ENCODE assay signal across 9 cellular contexts in genomic region chr12:84912191-84913142, GRCh38. TPM values are rescaled to one million over a fixed set of nuclear protein-coding genes. Genes with fewer than 3 reads are reported as not detected.
DNase-seq lines count a peak whose midpoint lies in the region; ATAC-seq, FAIRE-seq and TF ChIP-seq lines count a peak whose summit lies in the region.
"Had no signal": no experiment of that assay in that cellular context is flagged by ENCODE, and none has a peak within 500 bp of the region (broad histone marks: within the 10 kb centered on the region; RNA-seq: fewer than 3 reads in every experiment).

SLC6A15 (minus strand) TSS chr12:84912799; CDS start chr12:84892120, 20,679 bp downstream.

- intact Hi-C loops in pancreas (cut with DNase I) = no loop called here

- FAIRE-seq in pancreas (lab: Jason Lieb, UNC) = no peak
- FAIRE-seq: endometrium had no signal

- H3K4me3 ChIP-seq in cardiac muscle cell (peak within 1 kb of the TSS; percentile 48), pancreas (peak within 1 kb of the TSS in 3 of 4 donors; percentile 14 to 44 (median 32))

- in situ Hi-C loops in ACHN (cut with HindIII; ENCODE audit: low pct_ligation_motif_present, low pct_unique_long_range_greater_than_20kb, low sequenced_read_pairs) = no loop called here
- in situ Hi-C loops in KBM-7 (cut with MboI; ENCODE audit: low pct_unique_long_range_greater_than_20kb, low sequenced_read_pairs) = no loop called here

- peaks cover 49% of the 10 kb centered on the region for H3K27me3 Mint-ChIP-seq in activated naive CD8-positive, alpha-beta T cell treated with anti-CD3 and anti-CD28 coated beads, Interleukin-2, amount 50 U/mL, for 24 hours

- H3K4me1 Mint-ChIP-seq in activated naive CD8-positive, alpha-beta T cell treated with anti-CD3 and anti-CD28 coated beads, Interleukin-2, amount 50 U/mL, for 24 hours = peaks cover 7% of the 10 kb centered on the region

- no peak within 1 kb of the TSS for H3K27ac Mint-ChIP-seq in activated naive CD8-positive, alpha-beta T cell treated with anti-CD3 and anti-CD28 coated beads, Interleukin-2, amount 50 U/mL, for 24 hours

- peak; percentile 43 for TF ChIP-seq CTCF in cardiac muscle cell (IDR thresholded peaks at IDR 0.05; ENCODE audit: low read depth, low read length)
- TF ChIP-seq CTCF in pancreas (IDR thresholded peaks at IDR 0.05) = no peak

- ATAC-seq in GM19463 (IDR thresholded peaks at IDR 0.05; ENCODE audit: unreplicated experiment) = peak; percentile 55
- no peak for ATAC-seq in activated naive CD8-positive, alpha-beta T cell treated with anti-CD3 and anti-CD28 coated beads, Interleukin-2, amount 50 U/mL, for 24 hours
- ATAC-seq in pancreas = peak; percentile 53 to 89 (median 82)

- no peaks in the 10 kb centered on the region for H3K36me3 Mint-ChIP-seq in activated naive CD8-positive, alpha-beta T cell treated with anti-CD3 and anti-CD28 coated beads, Interleukin-2, amount 50 U/mL, for 24 hours (ENCODE audit: low read depth)

- H3K4me3 Mint-ChIP-seq in activated naive CD8-positive, alpha-beta T cell treated with anti-CD3 and anti-CD28 coated beads, Interleukin-2, amount 50 U/mL, for 24 hours = peak within 1 kb of the TSS; percentile 52

- H3K27me3 ChIP-seq in cardiac muscle cell = peaks cover 10% of the 10 kb centered on the region
- H3K27me3 ChIP-seq in pancreas = peaks cover 0 to 25% (median 4%) of the 10 kb centered on the region in 4 donors

- H3K36me3 ChIP-seq in cardiac muscle cell (no peaks in the 10 kb centered on the region), pancreas (no peaks in the 10 kb centered on the region)

- DNase-seq in ACHN (peak; percentile 94), NCI-H2227 (lab: John Stamatoyannopoulos, UW; ENCODE audit: unreplicated experiment) (peak; percentile 96), cardiac muscle cell (ENCODE audit: low read depth in 1 of 2, low spot score in 1 of 2) (peak; percentile 79 to 87), pancreas (peak in 5 of 6 donors; percentile 15 to 76 (median 38)), MV-4-11 (lab: John Stamatoyannopoulos, UW) (no peak), KBM-7 (no peak)
- peak; percentile 9 for DNase-seq in activated naive CD8-positive, alpha-beta T cell treated with anti-CD3 and anti-CD28 coated beads, Interleukin-2, amount 50 U/mL, for 24 hours

- no peak within 1 kb of the TSS for H3K27ac ChIP-seq in cardiac muscle cell
- no peak within 1 kb of the TSS for H3K27ac ChIP-seq in pancreas

- no peaks in the 10 kb centered on the region for H3K4me1 ChIP-seq in cardiac muscle cell (ENCODE audit: low read depth)
- H3K4me1 ChIP-seq in pancreas = peaks cover 0 to 13% (median 10%) of the 10 kb centered on the region in 3 donors

- H3K9me3 Mint-ChIP-seq in activated naive CD8-positive, alpha-beta T cell treated with anti-CD3 and anti-CD28 coated beads, Interleukin-2, amount 50 U/mL, for 24 hours = no peaks in the 10 kb centered on the region

- 1 to 2% methylated on average over 58 to 68 of the region's 68 CpGs for WGBS in pancreas, 2 donors

- H3K9me3 ChIP-seq in cardiac muscle cell (ENCODE audit: low read depth) = no peaks in the 10 kb centered on the region
- H3K9me3 ChIP-seq in pancreas = no peaks in the 10 kb centered on the region

RNA-seq across cellular contexts. Expression of gene SLC6A15, which starts in this region (rescaled TPM):
- total RNA-seq in cardiac muscle cell (0.49 and 1.0 TPM in 2 replicates), pancreas (not detected)
- polyA plus RNA-seq in cardiac muscle cell (0.60 and 1.2 TPM in 2 replicates), pancreas (under 1 TPM in 1 of 2 donors, not detected in 1; 0.07 TPM)

Comparison
In these comparisons a context has a peak if more than half of its experiments do, and no peak if none do; other contexts are left out.
1. Peak in DNase-seq, ATAC-seq and H3K4me3 ChIP-seq in pancreas; RNA of the gene not detected or under 1 TPM.
2. DNase-seq: peak in ACHN (single experiment), NCI-H2227 (single experiment), activated naive CD8-positive, alpha-beta T cell treated with anti-CD3 and anti-CD28 coated beads, Interleukin-2, amount 50 U/mL, for 24 hours (single experiment) and cardiac muscle cell (2 of 2); none in MV-4-11 (single experiment) and KBM-7 (single experiment).